Comparison of ENCODE assay signal across 35 cellular contexts in genomic region chr9:99647617-99648016, GRCh38.
DNase-seq lines count a peak whose midpoint lies in the region; ATAC-seq, FAIRE-seq and TF ChIP-seq lines count a peak whose summit lies in the region.
"Had no signal": no experiment of that assay in that cellular context is flagged by ENCODE, and none has a peak within 500 bp of the region (broad histone marks: within the 10 kb centered on the region; RNA-seq: fewer than 3 reads in every experiment).

No MANE protein-coding gene starts in this region.

- no peak overlapping the region for H3K4me3 Mint-ChIP-seq in stimulated activated memory B cell treated with anti-CD40 and anti-IgM and Interleukin-4, amounts not matched to agents 10 μg/mL and 1 μg/mL and 100 μg/mL, for 72 hours
- H3K4me3 Mint-ChIP-seq in stimulated activated effector memory CD8-positive, alpha-beta T cell treated with anti-CD3 and anti-CD28 coated beads, Interleukin-12 subunit alpha, Interleukin-12 subunit beta, amount 100 ng/mL, for 72 hours, result no peak overlapping the region
- H3K4me3 Mint-ChIP-seq: B cell; CD14-positive monocyte; CD4-positive, alpha-beta memory T cell; CD4-positive, alpha-beta T cell; CD4-positive, CD25-positive, alpha-beta regulatory T cell; CD8-positive, alpha-beta memory T cell; CD8-positive, alpha-beta T cell had no signal

- H3K9me3 Mint-ChIP-seq in stimulated activated memory B cell treated with anti-CD40 and anti-IgM and Interleukin-4, amounts not matched to agents 10 μg/mL and 1 μg/mL and 100 μg/mL, for 72 hours, result peaks cover 7% of the 10 kb centered on the region
- H3K9me3 Mint-ChIP-seq in stimulated activated effector memory CD8-positive, alpha-beta T cell treated with anti-CD3 and anti-CD28 coated beads, Interleukin-12 subunit alpha, Interleukin-12 subunit beta, amount 100 ng/mL, for 72 hours, result no peaks in the 10 kb centered on the region

- no peak for TF ChIP-seq CTCF in HEK293 (tag by site-specific recombination; IDR thresholded peaks at IDR 0.05)
- no peak for TF ChIP-seq CTCF in bronchial epithelial cell (IDR thresholded peaks at IDR 0.05; ENCODE audit: insufficient read depth, low read length, severe bottlenecking)

- peaks cover 21% of the 10 kb centered on the region for H3K4me1 Mint-ChIP-seq in stimulated activated memory B cell treated with anti-CD40 and anti-IgM and Interleukin-4, amounts not matched to agents 10 μg/mL and 1 μg/mL and 100 μg/mL, for 72 hours
- H3K4me1 Mint-ChIP-seq in stimulated activated effector memory CD8-positive, alpha-beta T cell treated with anti-CD3 and anti-CD28 coated beads, Interleukin-12 subunit alpha, Interleukin-12 subunit beta, amount 100 ng/mL, for 72 hours, result no peaks in the 10 kb centered on the region
- H3K4me1 Mint-ChIP-seq: CD14-positive monocyte; CD4-positive, alpha-beta memory T cell; CD4-positive, CD25-positive, alpha-beta regulatory T cell; CD8-positive, alpha-beta memory T cell had no signal

- H3K4me3 ChIP-seq in HEK293 (ENCODE audit: low read depth, low read length), result no peak overlapping the region
- H3K4me3 ChIP-seq in bronchial epithelial cell (ENCODE audit: low read depth, low read length), result no peak overlapping the region
- H3K4me3 ChIP-seq: A549; BLaER1; BLaER1 treated with 17β-estradiol and CSF1 and Interleukin-3, amounts not matched to agents 10 nM and 100 nM had no signal

- H3K4me1 ChIP-seq in HEK293 (ENCODE audit: control insufficient read depth, insufficient read depth, low read length), result no peaks in the 10 kb centered on the region
- H3K4me1 ChIP-seq: A549; BE2C; BLaER1; BLaER1 treated with 17β-estradiol and CSF1 and Interleukin-3, amounts not matched to agents 10 nM and 100 nM; Caco-2 had no signal

- H3K9me3 ChIP-seq in HEK293 (ENCODE audit: control insufficient read depth, insufficient read depth, low read depth, low read length), result no peaks in the 10 kb centered on the region
- H3K9me3 ChIP-seq: A549, BE2C, BLaER1, Caco-2 had no signal

- no peak overlapping the region for H3K27ac ChIP-seq in HEK293 (ENCODE audit: extremely low read depth, low read depth, low read length)
- H3K27ac ChIP-seq: 22Rv1; A549; BLaER1; BLaER1 treated with 17β-estradiol and CSF1 and Interleukin-3, amounts not matched to agents 10 nM and 100 nM; C4-2B had no signal

- FAIRE-seq in bronchial epithelial cell (lab: Jason Lieb, UNC), result peak; percentile 32
- FAIRE-seq: A204.1, A549, D721Med had no signal

- DNase-seq in bronchial epithelial cell (ENCODE audit: low read depth) (no peak), hepatic stellate cell (ENCODE audit: low spot score) (no peak), T-helper 9 cell (no peak)
- no peak for DNase-seq in stimulated activated effector memory CD8-positive, alpha-beta T cell treated with anti-CD3 and anti-CD28 coated beads, Interleukin-12 subunit alpha, Interleukin-12 subunit beta, amount 100 ng/mL, for 72 hours (ENCODE audit: low spot score in 2 of 2)
- DNase-seq: 8988T; ACHN; AML-193; BE2C; C1 segment of cervical spinal cord; Caco-2; Calu3; CD4-positive, alpha-beta memory T cell; CD4-positive, alpha-beta T cell; CD4-positive, CD25-positive, alpha-beta regulatory T cell; CD8-positive, alpha-beta memory T cell; CD8-positive, alpha-beta T cell; COR-L47; DMS 273 treated with DMSO at 0.1 percent for 48 hours; DMS153; DMS53; DMS79; DMS79 treated with DMSO at 0.1 percent for 48 hours; DND-41; EL had no signal

- POLR2A ChIA-PET in HEK293 (lab: Yijun Ruan, JAX), result no interaction called here

- no peaks in the 10 kb centered on the region for H3K27me3 Mint-ChIP-seq in stimulated activated memory B cell treated with anti-CD40 and anti-IgM and Interleukin-4, amounts not matched to agents 10 μg/mL and 1 μg/mL and 100 μg/mL, for 72 hours
- H3K27me3 Mint-ChIP-seq: B cell had no signal

- ATAC-seq in stimulated activated memory B cell treated with anti-CD40 and anti-IgM and Interleukin-4, amounts not matched to agents 10 μg/mL and 1 μg/mL and 100 μg/mL, for 72 hours, result no peak
- no peak for ATAC-seq in stimulated activated effector memory CD8-positive, alpha-beta T cell treated with anti-CD3 and anti-CD28 coated beads, Interleukin-12 subunit alpha, Interleukin-12 subunit beta, amount 100 ng/mL, for 72 hours
- ATAC-seq: A549; CD8-positive, alpha-beta T cell had no signal

- H3K36me3 Mint-ChIP-seq in stimulated activated memory B cell treated with anti-CD40 and anti-IgM and Interleukin-4, amounts not matched to agents 10 μg/mL and 1 μg/mL and 100 μg/mL, for 72 hours, result peaks cover 10% of the 10 kb centered on the region
- H3K36me3 Mint-ChIP-seq in stimulated activated effector memory CD8-positive, alpha-beta T cell treated with anti-CD3 and anti-CD28 coated beads, Interleukin-12 subunit alpha, Interleukin-12 subunit beta, amount 100 ng/mL, for 72 hours, result no peaks in the 10 kb centered on the region
- H3K36me3 Mint-ChIP-seq: CD14-positive monocyte; CD4-positive, CD25-positive, alpha-beta regulatory T cell; CD8-positive, alpha-beta memory T cell; CD8-positive, alpha-beta T cell had no signal

- H3K27me3 ChIP-seq in bronchial epithelial cell (ENCODE audit: control insufficient read depth, insufficient read depth, low read length), result no peaks in the 10 kb centered on the region
- H3K27me3 ChIP-seq: BE2C; BLaER1; BLaER1 treated with 17β-estradiol and CSF1 and Interleukin-3, amounts not matched to agents 10 nM and 100 nM had no signal

- CTCF ChIA-PET in HEK293 (lab: Yijun Ruan, JAX), result no interaction called here

- H3K27ac Mint-ChIP-seq in stimulated activated memory B cell treated with anti-CD40 and anti-IgM and Interleukin-4, amounts not matched to agents 10 μg/mL and 1 μg/mL and 100 μg/mL, for 72 hours, result peak overlapping the region; percentile 63
- no peak overlapping the region for H3K27ac Mint-ChIP-seq in stimulated activated effector memory CD8-positive, alpha-beta T cell treated with anti-CD3 and anti-CD28 coated beads, Interleukin-12 subunit alpha, Interleukin-12 subunit beta, amount 100 ng/mL, for 72 hours
- H3K27ac Mint-ChIP-seq: B cell; CD14-positive monocyte; CD4-positive, alpha-beta memory T cell; CD4-positive, alpha-beta T cell; CD4-positive, CD25-positive, alpha-beta regulatory T cell; CD8-positive, alpha-beta memory T cell; CD8-positive, alpha-beta T cell had no signal

- no peaks in the 10 kb centered on the region for H3K36me3 ChIP-seq in HEK293 (ENCODE audit: control insufficient read depth in 2 of 2, insufficient read depth in 1 of 2, low read length in 2 of 2)
- H3K36me3 ChIP-seq in bronchial epithelial cell (ENCODE audit: control insufficient read depth, insufficient read depth, low read length), result no peaks in the 10 kb centered on the region
- H3K36me3 ChIP-seq: BE2C; BLaER1; BLaER1 treated with 17β-estradiol and CSF1 and Interleukin-3, amounts not matched to agents 10 nM and 100 nM had no signal

TF ChIP-seq in HEK293, 187 proteins besides CTCF, POLR2A, EP300 and RAD21:
- TF ChIP-seq ZNF677 (tag by site-specific recombination; IDR thresholded peaks at IDR 0.05) (peak; percentile 98), ZNF354C (tag by site-specific recombination; IDR thresholded peaks at IDR 0.05; ENCODE audit: borderline replicate concordance, low read depth) (no peak)
